ENCODE assay signal across 12 cellular contexts in the genomic region with DNA sequence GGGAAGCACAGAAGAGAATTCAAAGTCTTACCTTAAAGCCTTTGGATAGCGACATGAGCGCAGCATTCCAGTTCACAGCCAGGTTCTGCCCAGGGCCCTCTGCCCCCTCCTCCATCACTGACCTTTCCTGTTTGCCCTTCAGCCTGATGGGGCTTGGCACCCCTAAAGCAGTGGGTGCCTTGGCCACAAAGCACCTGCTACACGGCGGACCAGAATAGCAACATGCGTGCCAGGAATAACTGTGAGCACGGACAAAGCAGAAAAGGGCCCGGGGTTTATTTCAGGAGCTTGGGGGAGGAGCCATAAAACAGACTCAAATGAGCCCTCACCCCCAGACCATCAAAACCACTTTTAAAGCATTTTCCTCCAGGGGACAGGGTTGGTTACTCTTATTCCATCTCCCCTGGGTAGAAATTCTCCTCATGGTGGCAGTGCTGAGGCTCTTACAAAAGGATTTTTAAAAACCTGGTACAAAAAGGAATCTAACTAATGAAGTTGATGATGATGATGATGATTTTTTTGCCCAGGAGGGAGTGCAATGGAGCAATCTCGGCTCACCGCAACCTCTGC.
A peak's percentile ranks its signal among the peaks of the same experiment; 100 is the strongest.
DNase-seq lines count a peak whose midpoint lies in the region; ATAC-seq, FAIRE-seq and TF ChIP-seq lines count a peak whose summit lies in the region.
"Had no signal": no experiment of that assay in that cellular context is flagged by ENCODE, and none has a peak within 500 bp of the region (broad histone marks: within the 10 kb centered on the region; RNA-seq: fewer than 3 reads in every experiment).

No MANE protein-coding gene starts in this region.

- H3K4me1 ChIP-seq in endodermal cell (ENCODE audit: control insufficient read depth, insufficient read depth, low read length) (no peaks in the 10 kb centered on the region), HepG2 (ENCODE audit: insufficient read depth, low read length) (no peaks in the 10 kb centered on the region)

- H4K20me1 ChIP-seq in HepG2 (ENCODE audit: insufficient read depth, low read length), result no peaks in the 10 kb centered on the region

- no peak for TF ChIP-seq RAD21 in HepG2 (CRISPR knock-in tag; IDR thresholded peaks at IDR 0.05)

- H3K4me3 Mint-ChIP-seq in HFFc6 (no peak overlapping the region), endodermal cell (no peak overlapping the region)

- no peaks in the 10 kb centered on the region for H3K79me2 ChIP-seq in HepG2 (ENCODE audit: insufficient read depth, low read length)

- H3K27me3 Mint-ChIP-seq in HFFc6 (ENCODE audit: insufficient read depth) (peaks cover 14% of the 10 kb centered on the region), endodermal cell (ENCODE audit: insufficient read depth) (peaks cover 11% of the 10 kb centered on the region)

- H3K9ac ChIP-seq in endodermal cell (ENCODE audit: extremely low read depth, low read length, poor library complexity, severe bottlenecking) (no peak overlapping the region), HepG2 (ENCODE audit: insufficient read depth, low read depth, low read length) (no peak overlapping the region)

- H3K36me3 Mint-ChIP-seq in HFFc6 (ENCODE audit: low read depth) (no peaks in the 10 kb centered on the region), endodermal cell (ENCODE audit: low read depth) (no peaks in the 10 kb centered on the region)

- DNase-seq in G401 (ENCODE audit: low spot score) (peak; percentile 13), HFFc6 (no peak), endodermal cell (peak; percentile 44), posterior vena cava (ENCODE audit: low spot score) (peak; percentile 13), HepG2 (ENCODE audit: low spot score) (no peak), AG20443 (ENCODE audit: low spot score) (no peak), T-helper 9 cell (no peak)
- DNase-seq: activated gamma-delta T cell, caudate nucleus, thyroid gland had no signal

- TF ChIP-seq EP300 in HepG2 (IDR thresholded peaks at IDR 0.05; ENCODE audit: low read depth in 2 of 2, low read length in 2 of 2), result no peak
- TF ChIP-seq EP300 in HepG2 (CRISPR knock-in tag; IDR thresholded peaks at IDR 0.05; ENCODE audit: borderline replicate concordance), result no peak

- H3K36me3 ChIP-seq in endodermal cell (ENCODE audit: control insufficient read depth, insufficient read depth, low read length) (no peaks in the 10 kb centered on the region), HepG2 (replicated peaks in 1 of 2; ENCODE audit: control insufficient read depth in 1 of 2, insufficient read depth in 2 of 2, low read length in 2 of 2) (no peaks in the 10 kb centered on the region)
- H3K36me3 ChIP-seq: thyroid gland had no signal

- in situ Hi-C loops in G401 (cut with HindIII; ENCODE audit: low sequenced_read_pairs) (no loop called here), HepG2 (cut with HindIII; ENCODE audit: extremely low pct_ligation_motif_present, low pct_unique_long_range_greater_than_20kb) (no loop called here)

- POLR2A ChIA-PET in HepG2 (lab: Yijun Ruan, JAX), result no interaction called here

- H3K27me3 ChIP-seq in endodermal cell (ENCODE audit: control insufficient read depth, insufficient read depth, low read length, poor library complexity, severe bottlenecking) (no peaks in the 10 kb centered on the region), HepG2 (ENCODE audit: control insufficient read depth in 1 of 2, insufficient read depth in 2 of 2, low read length in 2 of 2) (peaks cover 1 to 35% of the 10 kb centered on the region in 2 experiments; a peak in 3 of 5 replicates)
- H3K27me3 ChIP-seq: thyroid gland had no signal

- TF ChIP-seq POLR2A in HepG2 (IDR thresholded peaks at IDR 0.05; ENCODE audit: insufficient read depth in 1 of 2, low read depth in 2 of 2, low read length in 2 of 2), result no peak

- no peaks in the 10 kb centered on the region for H3K9me3 ChIP-seq in endodermal cell (ENCODE audit: control insufficient read depth, low read length)
- no peaks in the 10 kb centered on the region for H3K9me3 ChIP-seq in HepG2 (ENCODE audit: low read length)
- H3K9me3 ChIP-seq: thyroid gland had no signal

- H3K4me1 Mint-ChIP-seq in HFFc6 (ENCODE audit: low read depth), result peaks cover 17% of the 10 kb centered on the region
- H3K4me1 Mint-ChIP-seq in endodermal cell, result no peaks in the 10 kb centered on the region

- TF ChIP-seq CTCF in HFFc6 (IDR thresholded peaks at IDR 0.05) (peak; percentile 52), endodermal cell (conservative IDR thresholded peaks at IDR 0.05) (peak; percentile 56), HepG2 (CRISPR knock-in tag; IDR thresholded peaks at IDR 0.05) (no peak)

- no peak overlapping the region for H3K27ac ChIP-seq in endodermal cell (ENCODE audit: low read depth, low read length)
- H3K27ac ChIP-seq in HepG2 (ENCODE audit: extremely low read length, insufficient read depth, low read length), result no peak overlapping the region
- H3K27ac ChIP-seq: thyroid gland had no signal

- intact Hi-C loops in posterior vena cava (cut with DNase I) (no loop called here), HepG2 (cut with micrococcal nuclease; ENCODE audit: unreplicated experiment) (no loop called here)

- H3K9me3 Mint-ChIP-seq in HFFc6 (no peaks in the 10 kb centered on the region), endodermal cell (no peaks in the 10 kb centered on the region)

- H3K27ac Mint-ChIP-seq in HFFc6 (no peak overlapping the region), endodermal cell (no peak overlapping the region)

- no peak overlapping the region for H3K4me3 ChIP-seq in endodermal cell (ENCODE audit: low read length)
- H3K4me3 ChIP-seq in HepG2 (replicated peaks in 1 of 3; ENCODE audit: insufficient read depth in 1 of 3, low read depth in 2 of 3, low read length in 3 of 3), result no peak overlapping the region
- H3K4me3 ChIP-seq: thyroid gland had no signal

- FAIRE-seq in HepG2 (lab: Jason Lieb, UNC), result no peak
- FAIRE-seq: islet of Langerhans had no signal

- H3K4me2 ChIP-seq in HepG2 (ENCODE audit: low read depth, low read length), result no peak overlapping the region

- no peak overlapping the region for H2AFZ ChIP-seq in HepG2 (ENCODE audit: low read length)

- WGBS in endodermal cell (ENCODE audit: insufficient coverage in 1 of 2, insufficient read length in 1 of 2), 2 experiments, result 86 to 89% methylated on average over 2 to 9 of the region's 9 CpGs
- WGBS in HepG2 (ENCODE audit: low lambda C conversion rate), result 27% methylated on average over 7 of the region's 9 CpGs

- CTCF ChIA-PET in HepG2 (lab: Yijun Ruan, JAX; ENCODE audit: low intra/inter-chr PET ratio, low total read pairs), result no interaction called here

- no TSS peak for BruUV-seq in HepG2 (replicated peaks; lab: Mats Ljungman, UMichigan)

- no peak for ATAC-seq in HepG2
- ATAC-seq: SK-N-SH treated with all-trans-retinoic acid at 6 μM for 48 hours had no signal

TF ChIP-seq in HepG2, 621 proteins besides CTCF, POLR2A, EP300 and RAD21:
- TF ChIP-seq JUND (CRISPR knock-in tag; IDR thresholded peaks at IDR 0.05), result no peak
- no peak for TF ChIP-seq HMGA1 (CRISPR knock-in tag; conservative IDR thresholded peaks at IDR 0.05)
- no peak for TF ChIP-seq TARDBP (CRISPR knock-in tag; IDR thresholded peaks at IDR 0.05)
- no peak for TF ChIP-seq HMG20A (CRISPR knock-in tag; IDR thresholded peaks at IDR 0.05; ENCODE audit: borderline replicate concordance)
- TF ChIP-seq ZFP82 (CRISPR knock-in tag; IDR thresholded peaks at IDR 0.05; ENCODE audit: borderline replicate concordance), result no peak
- TF ChIP-seq NFIC (IDR thresholded peaks at IDR 0.05; ENCODE audit: low read length), result no peak
- TF ChIP-seq U2AF2 (IDR thresholded peaks at IDR 0.05; ENCODE audit: low read depth, low read length), result no peak
- TF ChIP-seq ZNF24 (IDR thresholded peaks at IDR 0.05), result no peak
- TF ChIP-seq TAF15 (IDR thresholded peaks at IDR 0.05; ENCODE audit: low read depth, low read length, poor library complexity, severe bottlenecking), result no peak
- no peak for TF ChIP-seq ZFP62 (CRISPR knock-in tag; IDR thresholded peaks at IDR 0.05)
- TF ChIP-seq NFKBIZ (CRISPR knock-in tag; IDR thresholded peaks at IDR 0.05), result no peak
- TF ChIP-seq NFYB (CRISPR knock-in tag; IDR thresholded peaks at IDR 0.05), result no peak
- TF ChIP-seq, protein P1, sequence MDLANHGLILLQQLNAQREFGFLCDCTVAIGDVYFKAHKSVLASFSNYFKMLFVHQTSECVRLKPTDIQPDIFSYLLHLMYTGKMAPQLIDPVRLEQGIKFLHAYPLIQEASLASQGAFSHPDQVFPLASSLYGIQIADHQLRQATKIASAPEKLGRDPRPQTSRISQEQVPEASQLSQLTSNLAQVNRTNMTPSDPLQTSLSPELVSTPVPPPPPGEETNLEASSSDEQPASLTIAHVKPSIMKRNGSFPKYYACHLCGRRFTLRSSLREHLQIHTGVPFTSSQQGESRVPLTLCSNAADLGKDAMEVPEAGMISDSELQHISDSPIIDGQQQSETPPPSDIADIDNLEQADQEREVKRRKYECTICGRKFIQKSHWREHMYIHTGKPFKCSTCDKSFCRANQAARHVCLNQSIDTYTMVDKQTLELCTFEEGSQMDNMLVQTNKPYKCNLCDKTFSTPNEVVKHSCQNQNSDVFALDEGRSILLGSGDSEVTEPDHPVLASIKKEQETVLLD (CRISPR knock-in tag; IDR thresholded peaks at IDR 0.05; ENCODE audit: low read depth), result no peak
- no peak for TF ChIP-seq MZF1 (CRISPR knock-in tag; IDR thresholded peaks at IDR 0.05; ENCODE audit: borderline replicate concordance)
- no peak for TF ChIP-seq REPIN1 (CRISPR knock-in tag; IDR thresholded peaks at IDR 0.05; ENCODE audit: borderline replicate concordance, low read depth)
- TF ChIP-seq HNF4G (IDR thresholded peaks at IDR 0.05; ENCODE audit: borderline replicate concordance, low read depth, low read length), result no peak
- TF ChIP-seq HNF4G (CRISPR knock-in tag; IDR thresholded peaks at IDR 0.05; ENCODE audit: borderline replicate concordance, low read depth), result no peak
- TF ChIP-seq MAFG (CRISPR knock-in tag; IDR thresholded peaks at IDR 0.05), result no peak
- TF ChIP-seq ZNF850 (CRISPR knock-in tag; conservative IDR thresholded peaks at IDR 0.05), result no peak

Comparison
In these comparisons a context has a peak if more than half of its experiments do, and no peak if none do; other contexts are left out.
1. DNase-seq: peak in G401 (single experiment), endodermal cell (single experiment) and posterior vena cava (single experiment); none in HFFc6 (single experiment), HepG2 (single experiment), AG20443 (single experiment) and T-helper 9 cell (single experiment).